24 cellular contexts compared by ENCODE assay signal in the genomic region with DNA sequence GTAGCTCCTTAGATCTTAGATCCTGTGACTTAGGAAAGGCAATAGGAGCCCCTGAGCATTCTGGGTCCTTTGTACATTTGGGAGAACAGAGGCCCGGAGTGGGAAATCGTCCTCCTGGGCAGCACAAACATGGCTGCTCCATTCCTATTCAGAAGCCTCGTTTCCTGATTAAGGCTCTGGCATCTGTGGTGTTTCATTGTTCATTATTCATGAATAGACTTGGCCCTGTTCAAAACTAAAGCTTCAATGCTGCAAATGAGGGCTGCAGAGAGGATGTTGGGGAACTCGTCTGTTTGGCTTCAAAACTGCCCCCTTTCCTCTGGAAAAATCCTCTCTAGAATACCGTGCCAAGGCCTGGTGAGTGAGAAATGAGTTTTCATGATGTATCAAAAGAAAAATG. TPM values are rescaled to one million over a fixed set of nuclear protein-coding genes. Genes with fewer than 3 reads are reported as not detected.
A peak's percentile ranks its signal among the peaks of the same experiment; 100 is the strongest.
DNase-seq lines count a peak whose midpoint lies in the region; ATAC-seq and TF ChIP-seq lines count a peak whose summit lies in the region.
"Had no signal": no experiment of that assay in that cellular context is flagged by ENCODE, and none has a peak within 500 bp of the region (broad histone marks: within the 10 kb centered on the region; RNA-seq: fewer than 3 reads in every experiment).

No MANE protein-coding gene starts in this region.

- H3K9me2 ChIP-seq in GM23338 (ENCODE audit: insufficient read depth) = no peaks in the 10 kb centered on the region

- H2AFZ ChIP-seq in GM23338 = peak overlapping the region; percentile 32; the same call in 1 of the 2 replicates

- H3K27me3 ChIP-seq in GM23338 (ENCODE audit: insufficient read depth) = peaks cover 37% of the 10 kb centered on the region

- TF ChIP-seq CTCF in GM23338 (conservative IDR thresholded peaks at IDR 0.05; ENCODE audit: low read depth in 2 of 2) = no peak

- H4K20me1 ChIP-seq in GM23338 (replicated peaks; ENCODE audit: insufficient read depth) = no peaks in the 10 kb centered on the region; the same call in 1 of the 2 replicates

- no peaks in the 10 kb centered on the region for H3K79me2 ChIP-seq in GM23338 (replicated peaks; ENCODE audit: insufficient read depth)

- H3K27ac ChIP-seq in GM23338 (ENCODE audit: low read depth) (no peak overlapping the region), substantia nigra (ENCODE audit: low read depth, low read length, poor library complexity, severe bottlenecking) (peak overlapping the region; percentile 83)
- H3K27ac ChIP-seq: A549, HL-60 had no signal

- H3K4me2 ChIP-seq in GM23338 = no peak overlapping the region
- H3K4me2 ChIP-seq: A549 had no signal

- H3K27me3 Mint-ChIP-seq in GM23338 (ENCODE audit: insufficient read depth, low read depth, poor library complexity) = peaks cover 35% of the 10 kb centered on the region

- H3K36me3 Mint-ChIP-seq in GM23338 (ENCODE audit: low read depth) = no peaks in the 10 kb centered on the region

- DNase-seq in GM23338 (ENCODE audit: low spot score) (no peak), dermis blood vessel endothelial cell (peak; percentile 57), midbrain (lab: John Stamatoyannopoulos, UW) (peak; percentile 46), substantia nigra (lab: John Stamatoyannopoulos, UW) (peak in 4 of 49 donors; percentile 29 to 56 (median 38)), OCI-M2 (lab: John Stamatoyannopoulos, UW; ENCODE audit: unreplicated experiment) (no peak), NCI-H1436 treated with DMSO at 0.1 percent for 48 hours (lab: John Stamatoyannopoulos, UW) (no peak)
- DNase-seq in activated naive CD4-positive, alpha-beta T cell treated with anti-CD3 and anti-CD28 coated beads, Interleukin-2, amount 50 U/mL, for 16 hours = no peak
- DNase-seq: BE2C, COR-L47, DMS79 treated with DMSO at 0.1 percent for 48 hours, H7, HFFc6, MM.1S, NCI-H1048, NCI-H1417 treated with DMSO at 0.1 percent for 48 hours, NCI-H187 treated with DMSO at 0.1 percent for 48 hours, NCI-H510A, SHP77 treated with DMSO at 0.1 percent for 48 hours had no signal

- no peak overlapping the region for H3K4me3 Mint-ChIP-seq in GM23338
- H3K4me3 Mint-ChIP-seq: HFFc6 had no signal

- H3K9me3 Mint-ChIP-seq in GM23338 = no peaks in the 10 kb centered on the region
- H3K9me3 Mint-ChIP-seq: HFFc6 had no signal

- peaks cover 16% of the 10 kb centered on the region for H3K4me1 ChIP-seq in GM23338 (ENCODE audit: insufficient read depth)
- H3K4me1 ChIP-seq: BE2C had no signal

- H3K36me3 ChIP-seq in GM23338 (ENCODE audit: insufficient read depth) = no peaks in the 10 kb centered on the region
- H3K36me3 ChIP-seq: BE2C had no signal

- no peak overlapping the region for H3K4me3 ChIP-seq in GM23338
- H3K4me3 ChIP-seq: A549, K562 had no signal

- H3K4me1 Mint-ChIP-seq in GM23338 = peaks cover 28% of the 10 kb centered on the region

- 0 out of 2 replicates have a peak, but pooled peaks cover 6% of the 10 kb centered on the region for H3F3A ChIP-seq in GM23338 (replicated peaks; ENCODE audit: low read depth)

- no peak for ATAC-seq in GM23338
- no peak for ATAC-seq in HG03442 (IDR thresholded peaks at IDR 0.05; ENCODE audit: unreplicated experiment)
- ATAC-seq: A549, HepG2, K562 had no signal

- H3K27ac Mint-ChIP-seq in GM23338 = no peak overlapping the region
- H3K27ac Mint-ChIP-seq: HFFc6 had no signal

TF ChIP-seq in GM23338, 12 proteins besides CTCF, POLR2A, EP300 and RAD21:
- TF ChIP-seq, protein P1, sequence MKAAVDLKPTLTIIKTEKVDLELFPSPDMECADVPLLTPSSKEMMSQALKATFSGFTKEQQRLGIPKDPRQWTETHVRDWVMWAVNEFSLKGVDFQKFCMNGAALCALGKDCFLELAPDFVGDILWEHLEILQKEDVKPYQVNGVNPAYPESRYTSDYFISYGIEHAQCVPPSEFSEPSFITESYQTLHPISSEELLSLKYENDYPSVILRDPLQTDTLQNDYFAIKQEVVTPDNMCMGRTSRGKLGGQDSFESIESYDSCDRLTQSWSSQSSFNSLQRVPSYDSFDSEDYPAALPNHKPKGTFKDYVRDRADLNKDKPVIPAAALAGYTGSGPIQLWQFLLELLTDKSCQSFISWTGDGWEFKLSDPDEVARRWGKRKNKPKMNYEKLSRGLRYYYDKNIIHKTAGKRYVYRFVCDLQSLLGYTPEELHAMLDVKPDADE (IDR thresholded peaks at IDR 0.05) = no peak

RNA-seq across cellular contexts. Expression of a gene that starts 3.4 kb away (rescaled TPM):
- total RNA-seq in GM23338 (2014; rRNA removed; shearing (Covaris generic)) = 16.1 and 16.5 TPM in 2 replicates
- 8.1 and 12.2 TPM in 2 replicates for polyA plus RNA-seq in GM23338 (2016; fragmentation: Nextera tagmentation; extraction: Ambion mirVana)
- 54.7 and 117 TPM in 2 replicates for total RNA-seq in dermis blood vessel endothelial cell
- total RNA-seq: HT-29 had no signal

RNA-seq across cellular contexts. Expression of a gene that starts 3.5 kb away (rescaled TPM):
- not detected in 2 replicates for total RNA-seq in GM23338 (2014; rRNA removed; shearing (Covaris generic))
- polyA plus RNA-seq in GM23338 (2016; fragmentation: Nextera tagmentation; extraction: Ambion mirVana) = not detected in 2 replicates
- total RNA-seq in dermis blood vessel endothelial cell = not detected in 2 replicates
- total RNA-seq: H7, HepG2, HFFc6, HT-29, K562 had no signal
- polyA plus RNA-seq: A549, HepG2, K562 had no signal

Comparison
In these comparisons a context has a peak if more than half of its experiments do, and no peak if none do; other contexts are left out.
1. DNase-seq: peak in dermis blood vessel endothelial cell (single experiment) and midbrain (single experiment); none in GM23338 (single experiment), OCI-M2 (single experiment), activated naive CD4-positive, alpha-beta T cell treated with anti-CD3 and anti-CD28 coated beads, Interleukin-2, amount 50 U/mL, for 16 hours (single experiment) and NCI-H1436 treated with DMSO at 0.1 percent for 48 hours (single experiment).